Comparison of ENCODE assay signal across 1 cellular context in the genomic region with DNA sequence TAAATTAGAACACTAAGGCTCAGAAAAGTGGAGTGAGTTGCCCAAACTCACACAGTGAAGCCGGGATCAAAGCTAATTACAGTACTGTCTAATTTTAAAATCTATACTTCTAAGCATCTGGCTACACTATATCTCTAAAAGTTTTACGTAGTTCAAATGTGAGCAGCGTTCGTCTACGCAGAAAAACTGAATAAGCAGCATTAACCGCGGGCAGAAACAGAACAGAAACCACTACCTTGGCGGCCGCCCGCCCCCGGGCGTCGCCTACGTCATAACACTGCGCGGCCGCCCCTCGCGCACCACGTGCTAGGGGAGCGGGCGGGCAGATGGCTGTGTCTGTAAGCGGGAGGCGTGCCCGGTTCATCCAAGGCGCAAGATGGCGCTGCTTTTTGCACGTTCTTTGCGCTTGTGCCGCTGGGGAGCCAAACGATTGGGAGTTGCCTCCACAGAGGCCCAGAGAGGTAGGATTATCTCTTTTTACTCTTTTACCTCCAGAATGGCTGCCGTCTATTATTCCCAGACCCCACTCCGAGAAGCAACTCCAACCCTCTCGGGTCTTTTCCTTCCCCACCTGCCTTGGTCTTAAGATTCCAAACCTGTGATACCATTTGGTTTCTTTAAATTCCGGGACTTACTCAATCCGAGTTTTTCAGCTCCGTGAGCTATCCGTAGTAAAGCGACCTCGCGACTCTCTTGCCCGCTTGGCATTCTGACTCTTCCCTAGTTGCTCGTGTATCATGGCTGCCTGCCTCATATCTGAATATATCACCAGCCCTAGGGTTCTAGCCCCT.
TF ChIP-seq lines count a peak whose summit lies in the region.

SPRYD4 (plus strand) TSS at position 363 of the 791 bp plus-strand sequence; CDS start at position 377, 14 bp downstream.

TF ChIP-seq in K562, 482 proteins besides CTCF, POLR2A, EP300 and RAD21 (continued from another document and continues in another):
- TF ChIP-seq GMEB1 (CRISPR knock-in tag; IDR thresholded peaks at IDR 0.05) (peak; percentile 94), TARDBP (IDR thresholded peaks at IDR 0.05) (0 out of 2 replicates have a peak, but pooled peaks have one; percentile 53), CREB3L1 (IDR thresholded peaks at IDR 0.05; ENCODE audit: borderline replicate concordance, low read depth) (peak; percentile 77), FOXP1 (CRISPR knock-in tag; IDR thresholded peaks at IDR 0.05) (peak; percentile 59; the same call in 1 of the 2 replicates), MCM3 (IDR thresholded peaks at IDR 0.05) (no peak), ZKSCAN8 (CRISPR knock-in tag; IDR thresholded peaks at IDR 0.05) (no peak), TBL1XR1 (IDR thresholded peaks at IDR 0.05; ENCODE audit: low read length in 2 of 2) (peak in 1 of 2 experiments; percentile 87; a peak in 2 of 4 replicates), ETV5 (CRISPR knock-in tag; IDR thresholded peaks at IDR 0.05; ENCODE audit: low read depth) (peak; percentile 75), ZBTB17 (CRISPR knock-in tag; IDR thresholded peaks at IDR 0.05) (no peak), ZNF143 (CRISPR knock-in tag; IDR thresholded peaks at IDR 0.05) (no peak), TAL1 (IDR thresholded peaks at IDR 0.05) (no peak), ELF2 (CRISPR knock-in tag; IDR thresholded peaks at IDR 0.05) (no peak), SMARCE1 (IDR thresholded peaks at IDR 0.05) (peak; percentile 11; the same call in 1 of the 2 replicates), LEF1 (IDR thresholded peaks at IDR 0.05) (peak; percentile 54; the same call in 1 of the 2 replicates), L3MBTL2 (IDR thresholded peaks at IDR 0.05) (peak; percentile 96), ESRRA (IDR thresholded peaks at IDR 0.05; ENCODE audit: borderline replicate concordance, low read depth) (peak; percentile 71; the same call in 1 of the 2 replicates), ZNF507 (tag; conservative IDR thresholded peaks at IDR 0.05) (no peak), RB1 (IDR thresholded peaks at IDR 0.05; ENCODE audit: low read depth) (peak; percentile 92), ZC3H4 (CRISPR knock-in tag; IDR thresholded peaks at IDR 0.05; ENCODE audit: borderline replicate concordance) (no peak), MEF2A (IDR thresholded peaks at IDR 0.05; ENCODE audit: control insufficient read depth, low read depth, low read length) (0 out of 2 replicates have a peak, but pooled peaks have one; percentile 35), TBP (optimal IDR thresholded peaks at IDR 0.05; ENCODE audit: low read depth, low read length) (peak; percentile 91), ZNF644 (tag; IDR thresholded peaks at IDR 0.05; ENCODE audit: low read depth) (peak; percentile 23; the same call in 1 of the 2 replicates), FIP1L1 (IDR thresholded peaks at IDR 0.05; ENCODE audit: low read depth, low read length, poor library complexity, severe bottlenecking) (no peak), SIN3A (IDR thresholded peaks at IDR 0.05; ENCODE audit: borderline replicate concordance in 2 of 2, control insufficient read depth in 1 of 2, low read depth in 2 of 2, low read length in 2 of 2) (peak; percentile 97 to 98), ZBTB2 (IDR thresholded peaks at IDR 0.05) (peak; percentile 35; the same call in 1 of the 2 replicates), NRF1 (conservative IDR thresholded peaks at IDR 0.05 in 1 of 2, IDR thresholded peaks at IDR 0.05 in 1 of 2) (peak; percentile 87 to 89), ATF7 (IDR thresholded peaks at IDR 0.05) (peak; percentile 88), NR2C2 (CRISPR knock-in tag; IDR thresholded peaks at IDR 0.05) (no peak), NR2C2 (tag; IDR thresholded peaks at IDR 0.05) (peak; percentile 82), SMAD1 (IDR thresholded peaks at IDR 0.05; ENCODE audit: low read depth, low read length, partially characterized antibody) (peak; percentile 30), SUPT5H (IDR thresholded peaks at IDR 0.05) (peak; percentile 89), PYGO2 (tag; IDR thresholded peaks at IDR 0.05) (0 out of 2 replicates have a peak, but pooled peaks have one; percentile 28), ZSCAN29 (IDR thresholded peaks at IDR 0.05) (peak; percentile 63), ELK3 (CRISPR knock-in tag; IDR thresholded peaks at IDR 0.05) (no peak), ZNF407 (IDR thresholded peaks at IDR 0.05; ENCODE audit: low read depth) (no peak; the same call in 1 of the 2 replicates), CREB1 (IDR thresholded peaks at IDR 0.05) (peak; percentile 97), CREB1 (CRISPR knock-in tag; IDR thresholded peaks at IDR 0.05) (peak; percentile 98)
- TF ChIP-seq, protein P1, sequence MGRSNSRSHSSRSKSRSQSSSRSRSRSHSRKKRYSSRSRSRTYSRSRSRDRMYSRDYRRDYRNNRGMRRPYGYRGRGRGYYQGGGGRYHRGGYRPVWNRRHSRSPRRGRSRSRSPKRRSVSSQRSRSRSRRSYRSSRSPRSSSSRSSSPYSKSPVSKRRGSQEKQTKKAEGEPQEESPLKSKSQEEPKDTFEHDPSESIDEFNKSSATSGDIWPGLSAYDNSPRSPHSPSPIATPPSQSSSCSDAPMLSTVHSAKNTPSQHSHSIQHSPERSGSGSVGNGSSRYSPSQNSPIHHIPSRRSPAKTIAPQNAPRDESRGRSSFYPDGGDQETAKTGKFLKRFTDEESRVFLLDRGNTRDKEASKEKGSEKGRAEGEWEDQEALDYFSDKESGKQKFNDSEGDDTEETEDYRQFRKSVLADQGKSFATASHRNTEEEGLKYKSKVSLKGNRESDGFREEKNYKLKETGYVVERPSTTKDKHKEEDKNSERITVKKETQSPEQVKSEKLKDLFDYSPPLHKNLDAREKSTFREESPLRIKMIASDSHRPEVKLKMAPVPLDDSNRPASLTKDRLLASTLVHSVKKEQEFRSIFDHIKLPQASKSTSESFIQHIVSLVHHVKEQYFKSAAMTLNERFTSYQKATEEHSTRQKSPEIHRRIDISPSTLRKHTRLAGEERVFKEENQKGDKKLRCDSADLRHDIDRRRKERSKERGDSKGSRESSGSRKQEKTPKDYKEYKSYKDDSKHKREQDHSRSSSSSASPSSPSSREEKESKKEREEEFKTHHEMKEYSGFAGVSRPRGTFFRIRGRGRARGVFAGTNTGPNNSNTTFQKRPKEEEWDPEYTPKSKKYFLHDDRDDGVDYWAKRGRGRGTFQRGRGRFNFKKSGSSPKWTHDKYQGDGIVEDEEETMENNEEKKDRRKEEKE (IDR thresholded peaks at IDR 0.05; ENCODE audit: borderline replicate concordance in 1 of 2, control insufficient read depth in 1 of 2, low read depth in 2 of 2, low read length in 1 of 2) = 0 out of 4 replicates have a peak, but pooled peaks of 1 of the 2 experiments have one; percentile 15
- TF ChIP-seq, protein P2, sequence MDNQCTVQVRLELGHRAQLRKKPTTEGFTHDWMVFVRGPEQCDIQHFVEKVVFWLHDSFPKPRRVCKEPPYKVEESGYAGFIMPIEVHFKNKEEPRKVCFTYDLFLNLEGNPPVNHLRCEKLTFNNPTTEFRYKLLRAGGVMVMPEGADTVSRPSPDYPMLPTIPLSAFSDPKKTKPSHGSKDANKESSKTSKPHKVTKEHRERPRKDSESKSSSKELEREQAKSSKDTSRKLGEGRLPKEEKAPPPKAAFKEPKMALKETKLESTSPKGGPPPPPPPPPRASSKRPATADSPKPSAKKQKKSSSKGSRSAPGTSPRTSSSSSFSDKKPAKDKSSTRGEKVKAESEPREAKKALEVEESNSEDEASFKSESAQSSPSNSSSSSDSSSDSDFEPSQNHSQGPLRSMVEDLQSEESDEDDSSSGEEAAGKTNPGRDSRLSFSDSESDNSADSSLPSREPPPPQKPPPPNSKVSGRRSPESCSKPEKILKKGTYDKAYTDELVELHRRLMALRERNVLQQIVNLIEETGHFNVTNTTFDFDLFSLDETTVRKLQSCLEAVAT (IDR thresholded peaks at IDR 0.05) = peak; percentile 41 to 81; a peak in 2 of 4 replicates
- TF ChIP-seq, protein P3, sequence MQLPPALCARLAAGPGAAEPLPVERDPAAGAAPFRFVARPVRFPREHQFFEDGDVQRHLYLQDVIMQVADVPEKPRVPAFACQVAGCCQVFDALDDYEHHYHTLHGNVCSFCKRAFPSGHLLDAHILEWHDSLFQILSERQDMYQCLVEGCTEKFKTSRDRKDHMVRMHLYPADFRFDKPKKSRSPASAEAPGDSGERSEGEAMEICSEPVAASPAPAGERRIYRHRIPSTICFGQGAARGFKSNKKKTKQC (CRISPR knock-in tag; IDR thresholded peaks at IDR 0.05) = 0 out of 2 replicates have a peak, but pooled peaks have one; percentile 77
